Comparison of ENCODE assay signal across 8 cellular contexts in the genomic region with DNA sequence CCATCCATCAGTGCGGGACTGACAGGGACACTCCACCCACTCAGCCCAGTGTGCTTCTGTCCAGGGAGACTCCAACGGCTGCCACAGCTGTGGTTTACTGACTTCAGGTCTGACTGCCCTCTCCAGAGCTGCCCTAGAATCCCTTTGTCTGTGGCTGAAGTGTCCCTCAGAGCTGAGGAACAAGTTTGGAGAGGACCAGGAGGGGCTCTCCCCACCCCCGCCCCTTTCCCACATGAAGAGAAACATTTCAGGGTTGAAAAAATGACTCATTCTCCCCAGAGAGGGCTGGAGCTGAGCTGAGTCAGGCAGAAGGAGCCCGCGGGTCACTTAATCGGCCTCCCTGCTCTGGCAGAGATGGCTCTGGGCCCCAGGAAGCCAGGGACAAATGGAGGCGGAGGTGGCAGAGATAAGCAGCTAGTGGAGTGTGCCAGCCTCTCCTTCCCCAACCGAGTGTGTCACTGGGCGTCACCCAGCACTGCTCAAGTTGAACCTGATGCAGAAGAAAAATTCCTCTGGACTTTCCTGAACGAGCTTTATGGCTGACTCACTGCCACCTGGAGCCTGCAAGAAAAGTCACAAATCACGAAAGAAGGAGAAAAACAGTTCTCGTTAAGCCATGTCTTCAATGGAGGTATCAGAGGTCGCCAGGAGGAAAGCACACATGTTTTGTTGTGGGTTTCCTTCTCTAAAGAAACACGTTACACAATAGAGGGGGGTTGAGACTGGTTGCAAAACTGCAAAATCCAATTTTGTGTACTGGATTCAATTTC. TPM values are rescaled to one million over a fixed set of nuclear protein-coding genes. Genes with fewer than 3 reads are reported as not detected.
DNase-seq lines count a peak whose midpoint lies in the region; ATAC-seq and TF ChIP-seq lines count a peak whose summit lies in the region.

No MANE protein-coding gene starts in this region.

- H3K27ac ChIP-seq in adipose tissue (ENCODE audit: low read depth, low read length) (peak overlapping the region; percentile 84), iPS-20b (ENCODE audit: low read length) (no peak overlapping the region)

- in situ Hi-C loops in ACHN (cut with HindIII; ENCODE audit: low pct_ligation_motif_present, low pct_unique_long_range_greater_than_20kb, low sequenced_read_pairs): no loop called here

- 6 to 15% (median 6%) methylated on average over 14 of the region's 14 CpGs for WGBS in adipose tissue, 3 donors

- POLR2A ChIA-PET in HEK293T (lab: Yijun Ruan, JAX): interaction anchor here (1.3 to 2.1 kb wide), 2 partner anchors 21 to 32 kb away, joined by 4 to 5 read pairs; no protein-coding TSS in a partner anchor

- ATAC-seq in GM19023 (IDR thresholded peaks at IDR 0.05; ENCODE audit: unreplicated experiment): no peak

- no peaks in the 10 kb centered on the region for H3K36me3 ChIP-seq in iPS-20b (ENCODE audit: insufficient read depth, low read depth, low read length)

- no peaks in the 10 kb centered on the region for H3K9me3 ChIP-seq in iPS-20b (ENCODE audit: insufficient read depth, low read depth, low read length)

- no peak overlapping the region for H3K4me3 ChIP-seq in iPS-20b (ENCODE audit: low read length)

- peak overlapping the region; percentile 34; the same call in 1 of the 2 replicates for H3K9ac ChIP-seq in iPS-20b (ENCODE audit: low read depth, low read length)

- DNase-seq in ACHN (peak; percentile 90), HEK293T (ENCODE audit: extremely low spot score) (no peak), SW 1271 (lab: John Stamatoyannopoulos, UW) (peak; percentile 88 to 91), NCI-H1694 (lab: John Stamatoyannopoulos, UW) (no peak)
- peak; percentile 64 to 79 (median 79) for DNase-seq in stimulated activated CD4-positive, alpha-beta T cell treated with anti-CD3 and anti-CD28 coated beads, Interleukin-12 subunit alpha, Interleukin-12 subunit beta, amount 100 ng/mL, for 48 hours (ENCODE audit: low read depth in 2 of 3, low spot score in 1 of 3)

- peaks cover 80% of the 10 kb centered on the region for H3K4me1 ChIP-seq in iPS-20b (ENCODE audit: insufficient read depth, low read length)

- no peaks in the 10 kb centered on the region for H3K27me3 ChIP-seq in iPS-20b (ENCODE audit: insufficient read depth, low read length)

- CTCF ChIA-PET in HEK293T (lab: Yijun Ruan, JAX): interaction anchor here (0.6 to 1.2 kb wide), 8 partner anchors 9 to 1743 kb away, joined by 3 to 7 read pairs (median 4); no protein-coding TSS in a partner anchor

TF ChIP-seq in HEK293T, 16 proteins besides CTCF, POLR2A, EP300 and RAD21:
- no peak for TF ChIP-seq TARDBP (IDR thresholded peaks at IDR 0.05)
- TF ChIP-seq, protein P1, sequence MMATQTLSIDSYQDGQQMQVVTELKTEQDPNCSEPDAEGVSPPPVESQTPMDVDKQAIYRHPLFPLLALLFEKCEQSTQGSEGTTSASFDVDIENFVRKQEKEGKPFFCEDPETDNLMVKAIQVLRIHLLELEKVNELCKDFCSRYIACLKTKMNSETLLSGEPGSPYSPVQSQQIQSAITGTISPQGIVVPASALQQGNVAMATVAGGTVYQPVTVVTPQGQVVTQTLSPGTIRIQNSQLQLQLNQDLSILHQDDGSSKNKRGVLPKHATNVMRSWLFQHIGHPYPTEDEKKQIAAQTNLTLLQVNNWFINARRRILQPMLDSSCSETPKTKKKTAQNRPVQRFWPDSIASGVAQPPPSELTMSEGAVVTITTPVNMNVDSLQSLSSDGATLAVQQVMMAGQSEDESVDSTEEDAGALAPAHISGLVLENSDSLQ (IDR thresholded peaks at IDR 0.05): peak; percentile 90

RNA-seq across cellular contexts. Expression of a gene that starts 34.3 kb away (rescaled TPM):
- polyA plus RNA-seq in adipose tissue: 100 to 1,000 TPM in 1 of 3 donors, 10 to 100 TPM in 2; 63.8 to 110 (median 65.3) TPM

Comparison
In these comparisons a context has a peak if more than half of its experiments do, and no peak if none do; other contexts are left out.
1. DNase-seq: peak in ACHN (single experiment), SW 1271 (2 of 2) and stimulated activated CD4-positive, alpha-beta T cell treated with anti-CD3 and anti-CD28 coated beads, Interleukin-12 subunit alpha, Interleukin-12 subunit beta, amount 100 ng/mL, for 48 hours (3 of 3); none in HEK293T (single experiment) and NCI-H1694 (single experiment).